Comparison of ENCODE assay signal across 8 cellular contexts in the genomic region with DNA sequence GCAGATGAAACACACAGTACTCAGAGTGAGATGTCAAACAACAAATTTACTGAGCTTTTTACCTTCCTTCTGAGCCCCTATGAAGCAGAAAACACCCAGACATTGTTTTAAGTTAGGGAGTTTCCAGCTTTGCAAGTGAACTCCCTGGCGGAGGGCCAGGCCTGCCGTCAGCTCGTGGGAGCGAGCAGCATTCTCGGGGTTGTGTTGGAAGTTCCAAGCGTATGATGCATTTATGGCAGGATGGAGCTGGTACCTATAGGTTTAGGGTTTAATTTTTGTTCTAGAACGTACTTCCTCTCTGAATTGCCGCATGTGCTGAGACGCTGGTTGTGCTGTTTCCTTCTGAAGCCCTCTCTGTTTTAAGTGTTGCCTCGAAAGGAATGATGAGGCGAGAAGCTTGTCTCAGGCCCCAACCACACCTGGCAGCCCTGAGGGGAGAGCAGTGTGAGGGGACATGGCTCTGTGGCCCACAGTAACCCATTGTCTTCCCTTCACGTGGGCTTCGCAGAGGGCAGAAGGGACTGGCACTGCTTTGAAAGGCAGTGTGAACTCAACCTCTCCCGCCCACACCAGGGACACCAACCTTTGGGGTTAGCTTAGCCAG.
DNase-seq lines count a peak whose midpoint lies in the region; ATAC-seq and TF ChIP-seq lines count a peak whose summit lies in the region.

No MANE protein-coding gene starts in this region.

- BruUV-seq in PC-3 (replicated peaks; lab: Mats Ljungman, UMichigan) = no TSS peak

- H3K4me2 ChIP-seq in PC-3 (ENCODE audit: low read length) = no peak overlapping the region

- DNase-seq in COLO668 (lab: John Stamatoyannopoulos, UW; ENCODE audit: unreplicated experiment) = peak; percentile 3
- DNase-seq in PC-3 = peak; percentile 68
- peak; percentile 69 to 90 for DNase-seq in foreskin fibroblast
- DNase-seq in psoas muscle = peak; percentile 72 to 76
- no peak for DNase-seq in NCI-H1105 (lab: John Stamatoyannopoulos, UW)
- DNase-seq in T-helper 9 cell = no peak

- no peaks in the 10 kb centered on the region for H3K9me3 ChIP-seq in PC-3 (ENCODE audit: low read length)
- H3K9me3 ChIP-seq in psoas muscle = no peaks in the 10 kb centered on the region

- no peak for TF ChIP-seq CTCF in PC-3 (conservative IDR thresholded peaks at IDR 0.05; ENCODE audit: low read depth, low read length)
- TF ChIP-seq CTCF in foreskin fibroblast (IDR thresholded peaks at IDR 0.05; ENCODE audit: low read depth, low read length) = no peak
- no peak for TF ChIP-seq CTCF in psoas muscle (IDR thresholded peaks at IDR 0.05)

- no peak for ATAC-seq in PC-3
- no peak for ATAC-seq in psoas muscle
- no peak for ATAC-seq in HG03196 (IDR thresholded peaks at IDR 0.05; ENCODE audit: unreplicated experiment)
- ATAC-seq in GM21576 (IDR thresholded peaks at IDR 0.05; ENCODE audit: unreplicated experiment) = no peak

- intact Hi-C loops in PC-3 (cut with micrococcal nuclease) (loop anchor here (5.0 to 10.0 kb wide), 2 partner anchors 363 to 430 kb away; no protein-coding TSS in a partner anchor), psoas muscle (cut with DNase I) (no loop called here)

- H3K9me2 ChIP-seq in PC-3 (replicated peaks; ENCODE audit: low read length) = no peaks in the 10 kb centered on the region

- no peak overlapping the region for H2AFZ ChIP-seq in PC-3 (ENCODE audit: low read length)

- POLR2A ChIA-PET in PC-3 (lab: Charles Lee; ENCODE audit: unreplicated experiment) = interaction anchor here (0.6 kb wide), 1 partner anchor 27 kb away, joined by 4 read pairs; no protein-coding TSS in a partner anchor

- H3K27ac ChIP-seq in PC-3 (ENCODE audit: low read length) = peak overlapping the region; percentile 46
- H3K27ac ChIP-seq in psoas muscle = no peak overlapping the region

- H3K4me3 ChIP-seq in PC-3 (ENCODE audit: low read length) = no peak overlapping the region
- H3K4me3 ChIP-seq in foreskin fibroblast (ENCODE audit: low read depth in 1 of 2, low read length in 2 of 2) = no peak overlapping the region
- no peak overlapping the region for H3K4me3 ChIP-seq in psoas muscle

- peaks cover 11% of the 10 kb centered on the region for H3F3A ChIP-seq in PC-3 (ENCODE audit: low read length, unreplicated experiment)

- no peaks in the 10 kb centered on the region for H4K20me1 ChIP-seq in PC-3 (ENCODE audit: low read length)

- H3K27me3 ChIP-seq in PC-3 (ENCODE audit: low read length) = no peaks in the 10 kb centered on the region
- no peaks in the 10 kb centered on the region for H3K27me3 ChIP-seq in psoas muscle (ENCODE audit: insufficient read depth in 3 of 3, low read length in 2 of 3)

- H3K4me1 ChIP-seq in PC-3 (ENCODE audit: insufficient read depth, low read length) (peaks cover 57% of the 10 kb centered on the region), psoas muscle (peaks cover 29% of the 10 kb centered on the region)

- CTCF ChIA-PET in PC-3 (lab: Charles Lee) = interaction anchor here (0.6 kb wide), 2 partner anchors 144 to 222 kb away, joined by 3 to 7 read pairs; no protein-coding TSS in a partner anchor

- 51 to 54% (median 52%) methylated on average over 14 of the region's 14 CpGs for WGBS in psoas muscle, 3 donors

- no peaks in the 10 kb centered on the region for H3K36me3 ChIP-seq in PC-3 (ENCODE audit: low read depth, low read length)
- H3K36me3 ChIP-seq in psoas muscle (ENCODE audit: insufficient read depth in 1 of 2, low read depth in 1 of 2) = no peaks in the 10 kb centered on the region

- H3K9ac ChIP-seq in PC-3 (ENCODE audit: low read length) = peak overlapping the region; percentile 17; the same call in 1 of the 2 replicates

- H3K79me2 ChIP-seq in PC-3 (ENCODE audit: low read length) = no peaks in the 10 kb centered on the region

Comparison
In these comparisons a context has a peak if more than half of its experiments do, and no peak if none do; other contexts are left out.
1. DNase-seq: peak in COLO668 (single experiment), PC-3 (single experiment), foreskin fibroblast (2 of 2) and psoas muscle (2 of 2); none in NCI-H1105 (single experiment) and T-helper 9 cell (single experiment).